ENCODE assay signal across 1 cellular context in the genomic region with DNA sequence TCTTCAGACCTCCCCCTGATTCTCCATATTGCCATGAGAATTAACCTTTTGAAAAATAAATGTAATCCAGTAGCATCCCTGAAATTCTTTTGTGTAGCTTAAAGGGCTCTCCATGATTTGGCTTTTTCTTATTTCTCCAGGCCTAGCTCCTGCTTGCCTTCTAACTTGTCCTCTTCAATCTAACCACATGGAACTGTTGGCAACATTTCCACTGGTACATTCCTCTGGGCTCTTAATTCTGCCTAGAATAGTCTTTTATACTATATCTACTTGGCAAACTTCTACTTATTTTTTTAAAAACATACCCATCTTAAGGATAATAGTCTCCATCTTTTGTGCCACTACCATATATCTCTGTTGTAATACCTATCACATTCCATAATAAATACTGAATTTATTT.
TF ChIP-seq lines count a peak whose summit lies in the region.

No MANE protein-coding gene starts in this region.

TF ChIP-seq in IMR-90, 13 proteins besides CTCF, POLR2A, EP300 and RAD21 (continued from another document):
- TF ChIP-seq, protein P1, sequence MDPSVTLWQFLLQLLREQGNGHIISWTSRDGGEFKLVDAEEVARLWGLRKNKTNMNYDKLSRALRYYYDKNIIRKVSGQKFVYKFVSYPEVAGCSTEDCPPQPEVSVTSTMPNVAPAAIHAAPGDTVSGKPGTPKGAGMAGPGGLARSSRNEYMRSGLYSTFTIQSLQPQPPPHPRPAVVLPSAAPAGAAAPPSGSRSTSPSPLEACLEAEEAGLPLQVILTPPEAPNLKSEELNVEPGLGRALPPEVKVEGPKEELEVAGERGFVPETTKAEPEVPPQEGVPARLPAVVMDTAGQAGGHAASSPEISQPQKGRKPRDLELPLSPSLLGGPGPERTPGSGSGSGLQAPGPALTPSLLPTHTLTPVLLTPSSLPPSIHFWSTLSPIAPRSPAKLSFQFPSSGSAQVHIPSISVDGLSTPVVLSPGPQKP (IDR thresholded peaks at IDR 0.05; ENCODE audit: borderline replicate concordance, low read depth, low read length): no peak
- TF ChIP-seq RFX5 (IDR thresholded peaks at IDR 0.05; ENCODE audit: low read depth, low read length) (no peak), MXI1 (IDR thresholded peaks at IDR 0.05; ENCODE audit: borderline replicate concordance, low read depth, low read length) (no peak)
